Comparison of ENCODE assay signal across 15 cellular contexts in genomic region chr1:226946285-226946684, GRCh38. TPM values are rescaled to one million over a fixed set of nuclear protein-coding genes. Genes with fewer than 3 reads are reported as not detected.
DNase-seq lines count a peak whose midpoint lies in the region; ATAC-seq and TF ChIP-seq lines count a peak whose summit lies in the region.
"Had no signal": no experiment of that assay in that cellular context is flagged by ENCODE, and none has a peak within 500 bp of the region (broad histone marks: within the 10 kb centered on the region; RNA-seq: fewer than 3 reads in every experiment).

No MANE protein-coding gene starts in this region.

- no peak overlapping the region for H3K4me3 Mint-ChIP-seq in dendritic cell treated with granulocyte-macrophage colony-stimulating factor and Interleukin-4, amounts not matched to agents 40 ng/mL and 50 ng/mL, for 4 days
- no peak overlapping the region for H3K4me3 Mint-ChIP-seq in stimulated activated effector memory CD8-positive, alpha-beta T cell treated with anti-CD3 and anti-CD28 coated beads, Interleukin-12 subunit alpha, Interleukin-12 subunit beta, amount 100 ng/mL, for 72 hours
- H3K4me3 Mint-ChIP-seq: activated CD4-positive, alpha-beta memory T cell treated with anti-CD3 and anti-CD28 coated beads for 36 hours; activated naive CD8-positive, alpha-beta T cell treated with anti-CD3 and anti-CD28 coated beads for 36 hours had no signal

- BruUV-seq in HCT116 (replicated peaks; lab: Mats Ljungman, UMichigan), result no TSS peak

- no peaks in the 10 kb centered on the region for H4K20me1 ChIP-seq in HCT116 (ENCODE audit: insufficient read depth)

- no peaks in the 10 kb centered on the region for H3K27me3 Mint-ChIP-seq in dendritic cell treated with granulocyte-macrophage colony-stimulating factor and Interleukin-4, amounts not matched to agents 40 ng/mL and 50 ng/mL, for 4 days
- H3K27me3 Mint-ChIP-seq: activated CD4-positive, alpha-beta memory T cell treated with anti-CD3 and anti-CD28 coated beads for 36 hours; activated naive CD8-positive, alpha-beta T cell treated with anti-CD3 and anti-CD28 coated beads for 36 hours had no signal

- peaks cover 20% of the 10 kb centered on the region for H3K36me3 Mint-ChIP-seq in dendritic cell treated with granulocyte-macrophage colony-stimulating factor and Interleukin-4, amounts not matched to agents 40 ng/mL and 50 ng/mL, for 4 days (ENCODE audit: low read depth)
- no peaks in the 10 kb centered on the region for H3K36me3 Mint-ChIP-seq in stimulated activated effector memory CD8-positive, alpha-beta T cell treated with anti-CD3 and anti-CD28 coated beads, Interleukin-12 subunit alpha, Interleukin-12 subunit beta, amount 100 ng/mL, for 72 hours
- H3K36me3 Mint-ChIP-seq: activated CD4-positive, alpha-beta memory T cell treated with anti-CD3 and anti-CD28 coated beads for 36 hours had no signal

- 84% methylated on average over 9 of the region's 9 CpGs for WGBS in prostate gland

- TF ChIP-seq POLR2A in HCT116 (IDR thresholded peaks at IDR 0.05; ENCODE audit: borderline replicate concordance, extremely low read depth, insufficient read depth, insufficient read length) (no peak), prostate gland (IDR thresholded peaks at IDR 0.05) (no peak)

- H3K9me3 Mint-ChIP-seq in dendritic cell treated with granulocyte-macrophage colony-stimulating factor and Interleukin-4, amounts not matched to agents 40 ng/mL and 50 ng/mL, for 4 days, result peaks cover 8% of the 10 kb centered on the region
- no peaks in the 10 kb centered on the region for H3K9me3 Mint-ChIP-seq in stimulated activated effector memory CD8-positive, alpha-beta T cell treated with anti-CD3 and anti-CD28 coated beads, Interleukin-12 subunit alpha, Interleukin-12 subunit beta, amount 100 ng/mL, for 72 hours

- peak overlapping the region; percentile 35 for H3K27ac Mint-ChIP-seq in dendritic cell treated with granulocyte-macrophage colony-stimulating factor and Interleukin-4, amounts not matched to agents 40 ng/mL and 50 ng/mL, for 4 days
- peak overlapping the region; percentile 62 for H3K27ac Mint-ChIP-seq in stimulated activated effector memory CD8-positive, alpha-beta T cell treated with anti-CD3 and anti-CD28 coated beads, Interleukin-12 subunit alpha, Interleukin-12 subunit beta, amount 100 ng/mL, for 72 hours
- H3K27ac Mint-ChIP-seq: activated CD4-positive, alpha-beta memory T cell treated with anti-CD3 and anti-CD28 coated beads for 36 hours had no signal

- H3K36me3 ChIP-seq in HCT116 (ENCODE audit: control insufficient read depth in 1 of 2, insufficient read depth in 2 of 2, low read length in 2 of 2), result no peaks in the 10 kb centered on the region
- H3K36me3 ChIP-seq in lower lobe of right lung, result no peaks in the 10 kb centered on the region
- H3K36me3 ChIP-seq in prostate gland, result no peaks in the 10 kb centered on the region

- no peak overlapping the region for H3K9ac ChIP-seq in HCT116 (ENCODE audit: low read length)

- TF ChIP-seq CTCF in HCT116 (IDR thresholded peaks at IDR 0.05 in 2 of 3, conservative IDR thresholded peaks at IDR 0.05 in 1 of 3; ENCODE audit: borderline replicate concordance in 1 of 3, insufficient read depth in 1 of 3, low read depth in 2 of 3, low read length in 2 of 3) (no peak), lower lobe of right lung (IDR thresholded peaks at IDR 0.05) (no peak), prostate gland (IDR thresholded peaks at IDR 0.05) (no peak)

- H3K27ac ChIP-seq in HCT116 (ENCODE audit: low read depth, low read length) (no peak overlapping the region), lower lobe of right lung (peak overlapping the region; percentile 61), prostate gland (no peak overlapping the region)

- CTCF ChIA-PET in HCT116 (lab: Charles Lee), result no interaction called here

- TF ChIP-seq RAD21 in HCT116 (IDR thresholded peaks at IDR 0.05; ENCODE audit: low read depth), result no peak

- POLR2A ChIA-PET in HCT116 (lab: Charles Lee), result no interaction called here

- H3K4me1 ChIP-seq in HCT116 (ENCODE audit: control insufficient read depth in 1 of 2, insufficient read depth in 2 of 2, low read length in 2 of 2) (peaks cover 0 to 6% of the 10 kb centered on the region in 2 experiments; a peak in 2 of 4 replicates), lower lobe of right lung (peaks cover 32% of the 10 kb centered on the region), prostate gland (replicated peaks) (no peaks in the 10 kb centered on the region)

- no peak for ATAC-seq in HCT116
- ATAC-seq in lower lobe of right lung, result no peak
- ATAC-seq in stimulated activated effector memory CD8-positive, alpha-beta T cell treated with anti-CD3 and anti-CD28 coated beads, Interleukin-12 subunit alpha, Interleukin-12 subunit beta, amount 100 ng/mL, for 72 hours, result no peak

- H3K9me3 ChIP-seq in HCT116 (ENCODE audit: control insufficient read depth in 1 of 2, insufficient read depth in 1 of 2, low read depth in 1 of 2, low read length in 2 of 2) (no peaks in the 10 kb centered on the region), lower lobe of right lung (peaks cover 3% of the 10 kb centered on the region), prostate gland (no peaks in the 10 kb centered on the region)

- peaks cover 67% of the 10 kb centered on the region for H3K4me1 Mint-ChIP-seq in dendritic cell treated with granulocyte-macrophage colony-stimulating factor and Interleukin-4, amounts not matched to agents 40 ng/mL and 50 ng/mL, for 4 days (ENCODE audit: low read depth)
- H3K4me1 Mint-ChIP-seq in stimulated activated effector memory CD8-positive, alpha-beta T cell treated with anti-CD3 and anti-CD28 coated beads, Interleukin-12 subunit alpha, Interleukin-12 subunit beta, amount 100 ng/mL, for 72 hours, result peaks cover 74% of the 10 kb centered on the region

- DNase-seq in HCT116 (ENCODE audit: low read depth, low spot score) (no peak), lower lobe of right lung (no peak), OCI-M1 (lab: John Stamatoyannopoulos, UW) (no peak), prostate gland (ENCODE audit: low spot score) (no peak), kidney glomerular epithelial cell (lab: John Stamatoyannopoulos, UW) (no peak)
- no peak for DNase-seq in stimulated activated effector memory CD8-positive, alpha-beta T cell treated with anti-CD3 and anti-CD28 coated beads, Interleukin-12 subunit alpha, Interleukin-12 subunit beta, amount 100 ng/mL, for 72 hours (ENCODE audit: low spot score in 2 of 2)
- DNase-seq: activated CD4-positive, alpha-beta memory T cell treated with anti-CD3 and anti-CD28 coated beads for 36 hours; activated naive CD8-positive, alpha-beta T cell treated with anti-CD3 and anti-CD28 coated beads for 36 hours; activated T-cell treated with anti-CD3 and anti-CD28 coated beads, Interleukin-2, amount 50 U/mL, for 1 hour; AML-193; erythroblast; KG1; NCI-H1048; SIG-M5 had no signal

- RAD21 ChIA-PET in HCT116 (lab: Charles Lee; ENCODE audit: low non-redundant PET in 1 of 2, low total read pairs in 2 of 2, uncharacterized antibody in 2 of 2, unreplicated experiment in 2 of 2), result no interaction called here

- no peak overlapping the region for H2AFZ ChIP-seq in HCT116 (ENCODE audit: low read depth, low read length, poor library complexity, severe bottlenecking)

- peaks cover 15% of the 10 kb centered on the region; the same call in 1 of the 2 replicates for H3K79me2 ChIP-seq in HCT116 (ENCODE audit: insufficient read depth, low read length)

- no peak overlapping the region for H3K4me2 ChIP-seq in HCT116 (ENCODE audit: low read length)

- intact Hi-C loops in HCT116 (cut with micrococcal nuclease), result no loop called here
- intact Hi-C loops in dendritic cell treated with granulocyte-macrophage colony-stimulating factor and Interleukin-4, amounts not matched to agents 40 ng/mL and 50 ng/mL, for 4 days (cut with micrococcal nuclease), result loop anchor here (10.0 kb wide), 1 partner anchor 311 kb away; no protein-coding TSS in a partner anchor
- intact Hi-C loops in lower lobe of right lung (cut with DNase I), result no loop called here
- intact Hi-C loops in prostate gland (cut with DNase I), result loop anchor here (10.0 kb wide), 1 partner anchor 369 kb away; the partner anchor contains the start of gene CDC42BPA

- H3K4me3 ChIP-seq in HCT116 (replicated peaks in 1 of 2; ENCODE audit: low read depth in 1 of 2, low read length in 2 of 2), result no peak overlapping the region
- no peak overlapping the region for H3K4me3 ChIP-seq in lower lobe of right lung
- no peak overlapping the region for H3K4me3 ChIP-seq in prostate gland

- H3K9me2 ChIP-seq in HCT116 (ENCODE audit: insufficient read depth), result no peaks in the 10 kb centered on the region

- H3K27me3 ChIP-seq in HCT116 (ENCODE audit: insufficient read depth, low read length), result no peaks in the 10 kb centered on the region
- H3K27me3 ChIP-seq in lower lobe of right lung (ENCODE audit: low read depth), result no peaks in the 10 kb centered on the region
- H3K27me3 ChIP-seq in prostate gland (replicated peaks; ENCODE audit: insufficient read depth), result no peaks in the 10 kb centered on the region

TF ChIP-seq in HCT116, 20 proteins besides CTCF, POLR2A, EP300 and RAD21:
- TF ChIP-seq ZNF274 (IDR thresholded peaks at IDR 0.05; ENCODE audit: low read depth, low read length), result no peak
- TF ChIP-seq ZFX (IDR thresholded peaks at IDR 0.05), result 0 out of 2 replicates have a peak, but pooled peaks have one; percentile 8

RNA-seq across cellular contexts. Expression of gene COQ8A, which starts 6.2 kb away (rescaled TPM):
- total RNA-seq in HCT116 (2021; ENCODE audit: unreplicated experiment) (35.3 TPM), lower lobe of right lung (45.0 TPM), prostate gland (10 to 100 TPM; 61.8 to 66.1 TPM)
- 39.0 and 40.2 TPM in 2 replicates for polyA plus RNA-seq in HCT116 (2012)

Comparison
In these comparisons a context has a peak if more than half of its experiments do, and no peak if none do; other contexts are left out.
1. intact Hi-C loops: an anchor here in dendritic cell treated with granulocyte-macrophage colony-stimulating factor and Interleukin-4, amounts not matched to agents 40 ng/mL and 50 ng/mL, for 4 days (10.0 kb wide) and prostate gland (10.0 kb wide); none called in HCT116 and lower lobe of right lung.